1 cellular context compared by ENCODE assay signal in the genomic region with DNA sequence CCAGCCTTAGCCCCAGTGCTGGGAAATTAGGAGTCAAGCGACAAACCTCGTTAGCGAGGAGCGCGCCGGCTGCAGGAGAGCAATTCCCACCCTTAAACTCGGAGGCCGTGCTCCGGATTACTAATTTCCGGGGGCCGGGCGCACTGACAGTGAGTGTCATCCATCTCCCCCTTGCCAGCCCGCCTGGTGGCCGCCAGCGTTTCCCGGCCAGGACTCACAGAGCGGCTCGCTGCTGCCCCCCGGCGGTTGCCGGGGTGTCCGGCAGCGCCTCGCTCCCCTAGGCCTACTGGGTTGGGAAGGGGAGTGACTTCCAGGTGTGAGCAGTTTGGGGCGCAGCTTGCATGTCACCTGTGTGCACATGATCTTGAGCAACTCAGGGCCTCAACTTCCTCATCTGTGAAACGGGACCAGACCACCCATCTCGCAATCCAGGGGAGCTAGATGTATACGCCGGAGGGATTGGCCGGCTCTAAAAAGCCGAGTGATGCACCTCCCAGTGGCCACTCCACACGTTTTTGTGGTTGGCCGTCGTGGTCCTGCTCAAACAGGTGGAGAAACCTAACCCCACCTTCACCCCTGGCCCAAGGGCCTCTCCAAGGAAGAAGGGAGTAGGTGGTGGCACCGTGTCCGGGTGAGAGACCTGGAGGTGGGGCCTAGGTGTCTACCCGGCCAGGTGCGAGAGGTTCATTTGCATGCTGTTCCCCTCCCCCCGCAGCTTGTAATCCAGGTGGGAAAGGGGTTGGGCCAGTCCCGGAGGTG.
A peak's percentile ranks its signal among the peaks of the same experiment; 100 is the strongest.
TF ChIP-seq lines count a peak whose summit lies in the region.

No MANE protein-coding gene starts in this region.

TF ChIP-seq in HepG2, 621 proteins besides CTCF, POLR2A, EP300 and RAD21 (continued from another document and continues in another):
- peak; percentile 73; the same call in 1 of the 2 replicates for TF ChIP-seq ZNF788 (CRISPR knock-in tag; IDR thresholded peaks at IDR 0.05; ENCODE audit: borderline replicate concordance)
- no peak for TF ChIP-seq ZSCAN5A (CRISPR knock-in tag; IDR thresholded peaks at IDR 0.05; ENCODE audit: borderline replicate concordance)
- no peak for TF ChIP-seq ZNF879 (CRISPR knock-in tag; IDR thresholded peaks at IDR 0.05)
- TF ChIP-seq IRX3 (CRISPR knock-in tag; IDR thresholded peaks at IDR 0.05; ENCODE audit: borderline replicate concordance, low read depth), result no peak
- TF ChIP-seq, protein P1, sequence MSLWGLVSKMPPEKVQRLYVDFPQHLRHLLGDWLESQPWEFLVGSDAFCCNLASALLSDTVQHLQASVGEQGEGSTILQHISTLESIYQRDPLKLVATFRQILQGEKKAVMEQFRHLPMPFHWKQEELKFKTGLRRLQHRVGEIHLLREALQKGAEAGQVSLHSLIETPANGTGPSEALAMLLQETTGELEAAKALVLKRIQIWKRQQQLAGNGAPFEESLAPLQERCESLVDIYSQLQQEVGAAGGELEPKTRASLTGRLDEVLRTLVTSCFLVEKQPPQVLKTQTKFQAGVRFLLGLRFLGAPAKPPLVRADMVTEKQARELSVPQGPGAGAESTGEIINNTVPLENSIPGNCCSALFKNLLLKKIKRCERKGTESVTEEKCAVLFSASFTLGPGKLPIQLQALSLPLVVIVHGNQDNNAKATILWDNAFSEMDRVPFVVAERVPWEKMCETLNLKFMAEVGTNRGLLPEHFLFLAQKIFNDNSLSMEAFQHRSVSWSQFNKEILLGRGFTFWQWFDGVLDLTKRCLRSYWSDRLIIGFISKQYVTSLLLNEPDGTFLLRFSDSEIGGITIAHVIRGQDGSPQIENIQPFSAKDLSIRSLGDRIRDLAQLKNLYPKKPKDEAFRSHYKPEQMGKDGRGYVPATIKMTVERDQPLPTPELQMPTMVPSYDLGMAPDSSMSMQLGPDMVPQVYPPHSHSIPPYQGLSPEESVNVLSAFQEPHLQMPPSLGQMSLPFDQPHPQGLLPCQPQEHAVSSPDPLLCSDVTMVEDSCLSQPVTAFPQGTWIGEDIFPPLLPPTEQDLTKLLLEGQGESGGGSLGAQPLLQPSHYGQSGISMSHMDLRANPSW (CRISPR knock-in tag; IDR thresholded peaks at IDR 0.05; ENCODE audit: borderline replicate concordance), result no peak
- no peak for TF ChIP-seq RFX1 (IDR thresholded peaks at IDR 0.05)
- TF ChIP-seq ZNF530 (CRISPR knock-in tag; IDR thresholded peaks at IDR 0.05; ENCODE audit: low read depth), result no peak
- peak; percentile 39 for TF ChIP-seq FOXA3 (CRISPR knock-in tag; IDR thresholded peaks at IDR 0.05)
- peak; percentile 83 for TF ChIP-seq HIVEP1 (CRISPR knock-in tag; IDR thresholded peaks at IDR 0.05)
- TF ChIP-seq, protein P2, sequence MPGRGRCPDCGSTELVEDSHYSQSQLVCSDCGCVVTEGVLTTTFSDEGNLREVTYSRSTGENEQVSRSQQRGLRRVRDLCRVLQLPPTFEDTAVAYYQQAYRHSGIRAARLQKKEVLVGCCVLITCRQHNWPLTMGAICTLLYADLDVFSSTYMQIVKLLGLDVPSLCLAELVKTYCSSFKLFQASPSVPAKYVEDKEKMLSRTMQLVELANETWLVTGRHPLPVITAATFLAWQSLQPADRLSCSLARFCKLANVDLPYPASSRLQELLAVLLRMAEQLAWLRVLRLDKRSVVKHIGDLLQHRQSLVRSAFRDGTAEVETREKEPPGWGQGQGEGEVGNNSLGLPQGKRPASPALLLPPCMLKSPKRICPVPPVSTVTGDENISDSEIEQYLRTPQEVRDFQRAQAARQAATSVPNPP (CRISPR knock-in tag; IDR thresholded peaks at IDR 0.05), result no peak
- TF ChIP-seq, protein P3, sequence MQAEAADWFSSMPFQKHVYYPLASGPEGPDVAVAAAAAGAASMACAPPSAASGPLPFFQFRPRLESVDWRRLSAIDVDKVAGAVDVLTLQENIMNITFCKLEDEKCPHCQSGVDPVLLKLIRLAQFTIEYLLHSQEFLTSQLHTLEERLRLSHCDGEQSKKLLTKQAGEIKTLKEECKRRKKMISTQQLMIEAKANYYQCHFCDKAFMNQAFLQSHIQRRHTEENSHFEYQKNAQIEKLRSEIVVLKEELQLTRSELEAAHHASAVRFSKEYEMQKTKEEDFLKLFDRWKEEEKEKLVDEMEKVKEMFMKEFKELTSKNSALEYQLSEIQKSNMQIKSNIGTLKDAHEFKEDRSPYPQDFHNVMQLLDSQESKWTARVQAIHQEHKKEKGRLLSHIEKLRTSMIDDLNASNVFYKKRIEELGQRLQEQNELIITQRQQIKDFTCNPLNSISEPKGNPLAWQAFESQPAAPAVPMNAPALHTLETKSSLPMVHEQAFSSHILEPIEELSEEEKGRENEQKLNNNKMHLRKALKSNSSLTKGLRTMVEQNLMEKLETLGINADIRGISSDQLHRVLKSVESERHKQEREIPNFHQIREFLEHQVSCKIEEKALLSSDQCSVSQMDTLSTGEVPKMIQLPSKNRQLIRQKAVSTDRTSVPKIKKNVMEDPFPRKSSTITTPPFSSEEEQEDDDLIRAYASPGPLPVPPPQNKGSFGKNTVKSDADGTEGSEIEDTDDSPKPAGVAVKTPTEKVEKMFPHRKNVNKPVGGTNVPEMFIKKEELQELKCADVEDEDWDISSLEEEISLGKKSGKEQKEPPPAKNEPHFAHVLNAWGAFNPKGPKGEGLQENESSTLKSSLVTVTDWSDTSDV (CRISPR knock-in tag; IDR thresholded peaks at IDR 0.05), result no peak
- peak; percentile 22; the same call in 1 of the 2 replicates for TF ChIP-seq SATB2 (CRISPR knock-in tag; IDR thresholded peaks at IDR 0.05)
- TF ChIP-seq HDAC2 (CRISPR knock-in tag; IDR thresholded peaks at IDR 0.05), result peak; percentile 42; the same call in 1 of the 2 replicates
- TF ChIP-seq MAZ (IDR thresholded peaks at IDR 0.05; ENCODE audit: borderline replicate concordance, low read depth, low read length), result 0 out of 2 replicates have a peak, but pooled peaks have one; percentile 31
- peak; percentile 92 for TF ChIP-seq MAZ (CRISPR knock-in tag; IDR thresholded peaks at IDR 0.05; ENCODE audit: low read depth)
- TF ChIP-seq ZNF20 (CRISPR knock-in tag; IDR thresholded peaks at IDR 0.05), result no peak
- peak; percentile 38; the same call in 1 of the 2 replicates for TF ChIP-seq MAF1 (CRISPR knock-in tag; IDR thresholded peaks at IDR 0.05; ENCODE audit: borderline replicate concordance)
- no peak for TF ChIP-seq TERF1 (CRISPR knock-in tag; IDR thresholded peaks at IDR 0.05)
- TF ChIP-seq SMAD3 (CRISPR knock-in tag; IDR thresholded peaks at IDR 0.05), result peak; percentile 50; the same call in 1 of the 2 replicates
- TF ChIP-seq ZNF24 (IDR thresholded peaks at IDR 0.05), result 0 out of 2 replicates have a peak, but pooled peaks have one; percentile 50
- TF ChIP-seq ZNF780A (CRISPR knock-in tag; IDR thresholded peaks at IDR 0.05), result no peak
- TF ChIP-seq TAF15 (IDR thresholded peaks at IDR 0.05; ENCODE audit: low read depth, low read length, poor library complexity, severe bottlenecking), result peak; percentile 81
- no peak for TF ChIP-seq ZNF557 (CRISPR knock-in tag; IDR thresholded peaks at IDR 0.05)
- TF ChIP-seq ZC3H13 (CRISPR knock-in tag; IDR thresholded peaks at IDR 0.05), result no peak
- TF ChIP-seq NAIF1 (CRISPR knock-in tag; IDR thresholded peaks at IDR 0.05; ENCODE audit: borderline replicate concordance), result no peak
- TF ChIP-seq ZNF878 (CRISPR knock-in tag; IDR thresholded peaks at IDR 0.05), result no peak
- no peak for TF ChIP-seq GPBP1L1 (CRISPR knock-in tag; IDR thresholded peaks at IDR 0.05)
- TF ChIP-seq ZNF709 (CRISPR knock-in tag; IDR thresholded peaks at IDR 0.05), result peak; percentile 86; the same call in 1 of the 2 replicates
- TF ChIP-seq ZNF564 (CRISPR knock-in tag; IDR thresholded peaks at IDR 0.05), result peak; percentile 72; the same call in 1 of the 2 replicates
- no peak for TF ChIP-seq CAMTA2 (CRISPR knock-in tag; IDR thresholded peaks at IDR 0.05; ENCODE audit: borderline replicate concordance)
- TF ChIP-seq SMARCE1 (IDR thresholded peaks at IDR 0.05; ENCODE audit: borderline replicate concordance), result no peak
- TF ChIP-seq ZNF549 (CRISPR knock-in tag; IDR thresholded peaks at IDR 0.05), result no peak
- TF ChIP-seq HNF1A (IDR thresholded peaks at IDR 0.05; ENCODE audit: low read depth), result no peak
- TF ChIP-seq HNF1A (CRISPR knock-in tag; IDR thresholded peaks at IDR 0.05; ENCODE audit: borderline replicate concordance), result peak; percentile 43; the same call in 1 of the 2 replicates
- TF ChIP-seq PHF21A (CRISPR knock-in tag; IDR thresholded peaks at IDR 0.05), result peak; percentile 65; the same call in 1 of the 2 replicates
- TF ChIP-seq ZFP36L1 (CRISPR knock-in tag; IDR thresholded peaks at IDR 0.05), result no peak
- TF ChIP-seq ZNF251 (CRISPR knock-in tag; IDR thresholded peaks at IDR 0.05), result peak; percentile 85
- TF ChIP-seq RXRA (CRISPR knock-in tag; IDR thresholded peaks at IDR 0.05), result peak; percentile 78
- TF ChIP-seq ADNP (CRISPR knock-in tag; IDR thresholded peaks at IDR 0.05), result no peak
- no peak for TF ChIP-seq ZNF839 (CRISPR knock-in tag; IDR thresholded peaks at IDR 0.05; ENCODE audit: borderline replicate concordance)
- TF ChIP-seq ZNF382 (CRISPR knock-in tag; IDR thresholded peaks at IDR 0.05; ENCODE audit: borderline replicate concordance), result no peak
- TF ChIP-seq NFE2L2 (IDR thresholded peaks at IDR 0.05; ENCODE audit: low read length), result 0 out of 2 replicates have a peak, but pooled peaks have one; percentile 9
- TF ChIP-seq MATR3 (CRISPR knock-in tag; IDR thresholded peaks at IDR 0.05), result no peak
- no peak for TF ChIP-seq FOSL1 (CRISPR knock-in tag; IDR thresholded peaks at IDR 0.05; ENCODE audit: borderline replicate concordance)
- TF ChIP-seq MYC (CRISPR knock-in tag; IDR thresholded peaks at IDR 0.05; ENCODE audit: borderline replicate concordance), result peak; percentile 76
- TF ChIP-seq KLF11 (CRISPR knock-in tag; IDR thresholded peaks at IDR 0.05), result no peak
- peak; percentile 25 for TF ChIP-seq PHF5A (CRISPR knock-in tag; IDR thresholded peaks at IDR 0.05; ENCODE audit: low read depth, unreplicated experiment)
- TF ChIP-seq MBD4 (IDR thresholded peaks at IDR 0.05; ENCODE audit: borderline replicate concordance, low read length), result no peak
- TF ChIP-seq HOXA9 (CRISPR knock-in tag; IDR thresholded peaks at IDR 0.05; ENCODE audit: borderline replicate concordance), result no peak
